ENCODE assay signal across 33 cellular contexts in genomic region chr5:148020247-148020646, GRCh38. TPM values are rescaled to one million over a fixed set of nuclear protein-coding genes. Genes with fewer than 3 reads are reported as not detected.
"Had no signal": no experiment of that assay in that cellular context is flagged by ENCODE, and none has a peak within 500 bp of the region (broad histone marks: within the 10 kb centered on the region; RNA-seq: fewer than 3 reads in every experiment).

No MANE protein-coding gene starts in this region.

- H3K27ac Mint-ChIP-seq: activated B cell treated with CpG ODN at 0.5 μM for 24 hours; activated CD8-positive, alpha-beta T cell treated with anti-CD3 and anti-CD28 coated beads for 36 hours; activated naive CD8-positive, alpha-beta T cell; activated T-helper 17 cell treated with anti-CD3 and anti-CD28 coated beads, Interleukin-2, amount 50 U/mL, for 72 hours; effector memory CD8-positive, alpha-beta T cell had no signal

- H3K4me1 ChIP-seq: esophagus muscularis mucosa, foreskin keratinocyte, gastrocnemius medialis, heart left ventricle had no signal

- H3K27me3 ChIP-seq: brain microvascular endothelial cell, esophagus muscularis mucosa, foreskin keratinocyte, gastrocnemius medialis, heart left ventricle had no signal

- H3K4me3 ChIP-seq: esophagus muscularis mucosa, gastrocnemius medialis, heart left ventricle had no signal

- H3K9me3 Mint-ChIP-seq: activated B cell treated with CpG ODN at 0.5 μM for 24 hours; activated CD8-positive, alpha-beta T cell treated with anti-CD3 and anti-CD28 coated beads for 36 hours had no signal

- H3K4me3 Mint-ChIP-seq: activated B cell treated with CpG ODN at 0.5 μM for 24 hours; activated CD8-positive, alpha-beta T cell treated with anti-CD3 and anti-CD28 coated beads for 36 hours; activated naive CD8-positive, alpha-beta T cell; activated T-cell treated with anti-CD3 and anti-CD28 coated beads, Interleukin-2, amount 50 U/mL, for 4 hours; activated T-helper 17 cell treated with anti-CD3 and anti-CD28 coated beads, Interleukin-2, amount 50 U/mL, for 72 hours; central memory CD8-positive, alpha-beta T cell; effector memory CD8-positive, alpha-beta T cell had no signal

- H3K4me1 Mint-ChIP-seq: activated B cell treated with CpG ODN at 0.5 μM for 24 hours; activated T-helper 17 cell treated with anti-CD3 and anti-CD28 coated beads, Interleukin-2, amount 50 U/mL, for 72 hours; central memory CD8-positive, alpha-beta T cell had no signal

- FAIRE-seq: astrocyte, bronchial epithelial cell, colon had no signal

- ATAC-seq: activated CD4-positive, CD25-positive, alpha-beta regulatory T cell treated with anti-CD3 and anti-CD28 coated beads, Interleukin-2, amount 50 U/mL, for 24 hours; activated CD8-positive, alpha-beta T cell treated with anti-CD3 and anti-CD28 coated beads for 36 hours; activated T-cell treated with anti-CD3 and anti-CD28 coated beads, Interleukin-2, amount 50 U/mL, for 4 hours; activated T-helper 17 cell treated with anti-CD3 and anti-CD28 coated beads, Interleukin-2, amount 50 U/mL, for 72 hours; effector memory CD8-positive, alpha-beta T cell; foreskin keratinocyte; gastrocnemius medialis; heart left ventricle had no signal

- DNase-seq: activated B cell treated with CpG ODN at 0.5 μM for 24 hours; activated CD4-positive, alpha-beta T cell treated with anti-CD3 and anti-CD28 coated beads for 48 hours; activated CD4-positive, alpha-beta T cell treated with anti-CD3 and anti-CD28 coated beads, Interleukin-2, amount 50 U/mL, for 1 hour; activated CD4-positive, alpha-beta T cell treated with anti-CD3 and anti-CD28 coated beads, Interleukin-2, amount 50 U/mL, for 48 hours; activated CD8-positive, alpha-beta memory T cell treated with anti-CD3 and anti-CD28 coated beads for 24 hours; activated CD8-positive, alpha-beta T cell treated with anti-CD3 and anti-CD28 coated beads for 36 hours; activated effector memory CD4-positive, alpha-beta T cell treated with Interleukin-2 at 50 U/mL for 16 hours; activated gamma-delta T cell treated with Interleukin-2 at 50 U/mL for 16 hours; activated naive CD4-positive, alpha-beta T cell treated with anti-CD3 and anti-CD28 coated beads, Interleukin-2, amount 50 U/mL, for 16 hours; activated naive CD4-positive, alpha-beta T cell treated with Interleukin-2 at 50 U/mL for 16 hours; activated T-cell treated with anti-CD3 and anti-CD28 coated beads, Interleukin-2, amount 50 U/mL, for 4 hours; amniotic stem cell; anterior cingulate cortex; brain microvascular endothelial cell; cortex of kidney; dermis blood vessel endothelial cell; effector CD4-positive, alpha-beta T cell; effector memory CD8-positive, alpha-beta T cell; erythroblast; foreskin keratinocyte; gastrocnemius medialis; glutamatergic neuron; heart left ventricle; T-helper 2 cell; WERI-Rb-1 had no signal

- H3K36me3 Mint-ChIP-seq: activated naive CD8-positive, alpha-beta T cell had no signal

- H3K27ac ChIP-seq: brain microvascular endothelial cell, esophagus muscularis mucosa, foreskin keratinocyte, gastrocnemius medialis, heart left ventricle, WERI-Rb-1 had no signal

- H3K36me3 ChIP-seq: brain microvascular endothelial cell, esophagus muscularis mucosa, gastrocnemius medialis, heart left ventricle, WERI-Rb-1 had no signal

- H3K27me3 Mint-ChIP-seq: activated B cell treated with CpG ODN at 0.5 μM for 24 hours; activated CD8-positive, alpha-beta T cell treated with anti-CD3 and anti-CD28 coated beads for 36 hours; activated naive CD8-positive, alpha-beta T cell; activated T-helper 17 cell treated with anti-CD3 and anti-CD28 coated beads, Interleukin-2, amount 50 U/mL, for 72 hours; central memory CD8-positive, alpha-beta T cell; effector memory CD8-positive, alpha-beta T cell had no signal

- H3K9me3 ChIP-seq: esophagus muscularis mucosa, gastrocnemius medialis, heart left ventricle had no signal

RNA-seq across cellular contexts. Expression of gene SPINK5, which starts 43.5 kb away (rescaled TPM):
- total RNA-seq: activated B cell treated with CpG ODN at 0.5 μM for 24 hours; activated CD8-positive, alpha-beta T cell treated with anti-CD3 and anti-CD28 coated beads for 36 hours; activated T-cell treated with anti-CD3 and anti-CD28 coated beads, Interleukin-2, amount 50 U/mL, for 4 hours; activated T-helper 17 cell treated with anti-CD3 and anti-CD28 coated beads, Interleukin-2, amount 50 U/mL, for 72 hours had no signal
